In genomic region chr17:1649844-1650409, GRCh38 we compare ENCODE assay signal across 1 cellular context.
A peak's percentile ranks its signal among the peaks of the same experiment; 100 is the strongest.
TF ChIP-seq lines count a peak whose summit lies in the region.

Gene RILP (minus strand): TSS chr17:1649866. CDS start chr17:1649804, 62 bp downstream.

TF ChIP-seq in HepG2, 621 proteins besides CTCF, POLR2A, EP300 and RAD21 (continued from another document and continues in another):
- TF ChIP-seq YEATS2 (CRISPR knock-in tag; IDR thresholded peaks at IDR 0.05; ENCODE audit: borderline replicate concordance) (peak; percentile 55; the same call in 1 of the 2 replicates), ZNF543 (CRISPR knock-in tag; IDR thresholded peaks at IDR 0.05) (peak; percentile 38; the same call in 1 of the 2 replicates), ZBED4 (CRISPR knock-in tag; IDR thresholded peaks at IDR 0.05; ENCODE audit: borderline replicate concordance) (peak; percentile 87; the same call in 1 of the 2 replicates), RARG (CRISPR knock-in tag; IDR thresholded peaks at IDR 0.05; ENCODE audit: low read depth) (0 out of 2 replicates have a peak, but pooled peaks have one; percentile 52), ZBTB3 (CRISPR knock-in tag; IDR thresholded peaks at IDR 0.05; ENCODE audit: borderline replicate concordance, low read depth) (no peak), SNAPC4 (CRISPR knock-in tag; IDR thresholded peaks at IDR 0.05) (no peak), ZNF234 (CRISPR knock-in tag; conservative IDR thresholded peaks at IDR 0.05) (no peak), ZNF772 (CRISPR knock-in tag; IDR thresholded peaks at IDR 0.05) (0 out of 2 replicates have a peak, but pooled peaks have one; percentile 8), TFE3 (CRISPR knock-in tag; IDR thresholded peaks at IDR 0.05) (peak; percentile 92), REPIN1 (CRISPR knock-in tag; IDR thresholded peaks at IDR 0.05; ENCODE audit: borderline replicate concordance, low read depth) (no peak), ZNF44 (CRISPR knock-in tag; IDR thresholded peaks at IDR 0.05) (no peak), SYNCRIP (IDR thresholded peaks at IDR 0.05; ENCODE audit: insufficient read depth, low read depth, low read length) (no peak), KDM2A (CRISPR knock-in tag; IDR thresholded peaks at IDR 0.05; ENCODE audit: borderline replicate concordance, low read depth) (peak; percentile 82), ZBTB7B (CRISPR knock-in tag; IDR thresholded peaks at IDR 0.05) (no peak; the same call in 1 of the 2 replicates), ZNF260 (CRISPR knock-in tag; IDR thresholded peaks at IDR 0.05; ENCODE audit: borderline replicate concordance, low read depth) (no peak), FOSL2 (CRISPR knock-in tag; IDR thresholded peaks at IDR 0.05) (peak; percentile 33; the same call in 1 of the 2 replicates), MNT (IDR thresholded peaks at IDR 0.05) (peak; percentile 37), HIC2 (CRISPR knock-in tag; IDR thresholded peaks at IDR 0.05; ENCODE audit: low read depth) (peak; percentile 57; the same call in 1 of the 2 replicates), DPF2 (CRISPR knock-in tag; IDR thresholded peaks at IDR 0.05; ENCODE audit: borderline replicate concordance, low read depth) (0 out of 2 replicates have a peak, but pooled peaks have one; percentile 15), ZNF629 (CRISPR knock-in tag; conservative IDR thresholded peaks at IDR 0.05) (no peak), ZFP37 (CRISPR knock-in tag; IDR thresholded peaks at IDR 0.05; ENCODE audit: borderline replicate concordance) (0 out of 2 replicates have a peak, but pooled peaks have one; percentile 40), ZNF34 (CRISPR knock-in tag; IDR thresholded peaks at IDR 0.05; ENCODE audit: borderline replicate concordance) (no peak; the same call in 1 of the 2 replicates), ZMAT3 (CRISPR knock-in tag; conservative IDR thresholded peaks at IDR 0.05) (peak; percentile 63; the same call in 1 of the 2 replicates), ZGPAT (CRISPR knock-in tag; IDR thresholded peaks at IDR 0.05) (peak; percentile 69; the same call in 1 of the 2 replicates), ZFP36 (IDR thresholded peaks at IDR 0.05; ENCODE audit: borderline replicate concordance, low read depth, low read length, partially characterized antibody) (no peak), E2F5 (CRISPR knock-in tag; conservative IDR thresholded peaks at IDR 0.05) (no peak), LCORL (IDR thresholded peaks at IDR 0.05) (no peak), LCORL (CRISPR knock-in tag; IDR thresholded peaks at IDR 0.05) (peak; percentile 86), XRCC5 (optimal IDR thresholded peaks at IDR 0.05; ENCODE audit: low read length) (no peak), ZHX1 (CRISPR knock-in tag; IDR thresholded peaks at IDR 0.05; ENCODE audit: low read depth) (no peak), POLR2AphosphoS2 (IDR thresholded peaks at IDR 0.05; ENCODE audit: low read depth, low read length) (peak; percentile 68; the same call in 1 of the 2 replicates)
